Comparison of ENCODE assay signal across 19 cellular contexts in genomic region chr5:172569862-172570558, GRCh38.
A peak's percentile ranks its signal among the peaks of the same experiment; 100 is the strongest.
DNase-seq lines count a peak whose midpoint lies in the region; ATAC-seq, FAIRE-seq and TF ChIP-seq lines count a peak whose summit lies in the region.
"Had no signal": no experiment of that assay in that cellular context is flagged by ENCODE, and none has a peak within 500 bp of the region (broad histone marks: within the 10 kb centered on the region; RNA-seq: fewer than 3 reads in every experiment).

No MANE protein-coding gene starts in this region.

- TF ChIP-seq EP300 in HepG2 (IDR thresholded peaks at IDR 0.05; ENCODE audit: low read depth in 2 of 2, low read length in 2 of 2) (no peak), HepG2 (CRISPR knock-in tag; IDR thresholded peaks at IDR 0.05; ENCODE audit: borderline replicate concordance) (no peak)

- H2AFZ ChIP-seq in HepG2 (ENCODE audit: low read length) = no peak overlapping the region

- FAIRE-seq in HepG2 (lab: Jason Lieb, UNC) = no peak

- TF ChIP-seq POLR2A in HepG2 (IDR thresholded peaks at IDR 0.05; ENCODE audit: insufficient read depth in 1 of 2, low read depth in 2 of 2, low read length in 2 of 2) = no peak
- no peak for TF ChIP-seq POLR2A in right lobe of liver (IDR thresholded peaks at IDR 0.05)

- H3K4me3 ChIP-seq in HepG2 (replicated peaks in 1 of 3; ENCODE audit: insufficient read depth in 1 of 3, low read depth in 2 of 3, low read length in 3 of 3) (no peak overlapping the region), right lobe of liver (no peak overlapping the region), colonic mucosa (no peak overlapping the region), mucosa of stomach (ENCODE audit: low read length) (no peak overlapping the region), lower lobe of right lung (no peak overlapping the region)
- H3K4me3 ChIP-seq: breast epithelium, lung, upper lobe of right lung had no signal

- CTCF ChIA-PET in HepG2 (lab: Yijun Ruan, JAX; ENCODE audit: low intra/inter-chr PET ratio, low total read pairs) = no interaction called here

- H3K9me3 Mint-ChIP-seq in activated naive CD4-positive, alpha-beta T cell treated with anti-CD3 and anti-CD28 coated beads, Interleukin-2, amount 50 U/mL, for 72 hours = no peaks in the 10 kb centered on the region
- H3K9me3 Mint-ChIP-seq: activated naive CD8-positive, alpha-beta T cell treated with anti-CD3 and anti-CD28 coated beads for 36 hours; activated T-cell treated with anti-CD3 and anti-CD28 coated beads, Interleukin-2, amount 50 U/mL, for 24 hours; CD8-positive, alpha-beta T cell had no signal

- no peak for DNase-seq in HepG2 (ENCODE audit: low spot score)
- DNase-seq in right lobe of liver = no peak
- DNase-seq in colonic mucosa = peak; percentile 61
- DNase-seq in lower lobe of right lung = no peak
- no peak for DNase-seq in SIG-M5 (lab: John Stamatoyannopoulos, UW)
- DNase-seq in activated naive CD4-positive, alpha-beta T cell treated with anti-CD3 and anti-CD28 coated beads, Interleukin-2, amount 50 U/mL, for 72 hours (ENCODE audit: low spot score in 2 of 2) = no peak
- no peak for DNase-seq in NCI-H2196 (lab: John Stamatoyannopoulos, UW; ENCODE audit: unreplicated experiment)
- DNase-seq: activated CD4-positive, alpha-beta T cell treated with anti-CD3 and anti-CD28 coated beads, Interleukin-2, amount 50 U/mL, for 48 hours; activated naive CD8-positive, alpha-beta T cell treated with anti-CD3 and anti-CD28 coated beads for 36 hours; activated T-cell treated with anti-CD3 and anti-CD28 coated beads, Interleukin-2, amount 50 U/mL, for 24 hours; CD8-positive, alpha-beta T cell; HCEC 1CT; NCI-H1048; upper lobe of right lung had no signal

- H3K4me1 ChIP-seq in HepG2 (ENCODE audit: insufficient read depth, low read length) (no peaks in the 10 kb centered on the region), right lobe of liver (no peaks in the 10 kb centered on the region), colonic mucosa (no peaks in the 10 kb centered on the region), mucosa of stomach (ENCODE audit: control insufficient read depth, insufficient read depth, low read length) (peaks cover 13% of the 10 kb centered on the region), lower lobe of right lung (no peaks in the 10 kb centered on the region)
- H3K4me1 ChIP-seq: breast epithelium, upper lobe of right lung had no signal

- H3K27ac ChIP-seq in HepG2 (ENCODE audit: extremely low read length, insufficient read depth, low read length) = no peak overlapping the region
- no peak overlapping the region for H3K27ac ChIP-seq in right lobe of liver
- no peak overlapping the region for H3K27ac ChIP-seq in colonic mucosa
- H3K27ac ChIP-seq in lower lobe of right lung = no peak overlapping the region
- H3K27ac ChIP-seq: upper lobe of right lung had no signal

- POLR2A ChIA-PET in HepG2 (lab: Yijun Ruan, JAX) = no interaction called here

- H3K9me3 ChIP-seq in HepG2 (ENCODE audit: low read length) (no peaks in the 10 kb centered on the region), right lobe of liver (no peaks in the 10 kb centered on the region), colonic mucosa (no peaks in the 10 kb centered on the region), mucosa of stomach (ENCODE audit: control insufficient read depth, low read length) (no peaks in the 10 kb centered on the region), lower lobe of right lung (no peaks in the 10 kb centered on the region)
- H3K9me3 ChIP-seq: breast epithelium, upper lobe of right lung had no signal

- H3K27me3 ChIP-seq in HepG2 (ENCODE audit: control insufficient read depth in 1 of 2, insufficient read depth in 2 of 2, low read length in 2 of 2) (peaks cover 13 to 40% of the 10 kb centered on the region in 2 experiments; a peak in 4 of 5 replicates), right lobe of liver (no peaks in the 10 kb centered on the region), colonic mucosa (no peaks in the 10 kb centered on the region), mucosa of stomach (ENCODE audit: control insufficient read depth, insufficient read depth, low read length) (no peaks in the 10 kb centered on the region), lower lobe of right lung (ENCODE audit: low read depth) (no peaks in the 10 kb centered on the region)
- H3K27me3 ChIP-seq: breast epithelium, upper lobe of right lung had no signal

- no peak overlapping the region for H3K4me2 ChIP-seq in HepG2 (ENCODE audit: low read depth, low read length)

- BruUV-seq in HepG2 (replicated peaks; lab: Mats Ljungman, UMichigan) = no TSS peak

- ATAC-seq in HepG2 (no peak), right lobe of liver (no peak), lower lobe of right lung (no peak)
- ATAC-seq in activated naive CD4-positive, alpha-beta T cell treated with anti-CD3 and anti-CD28 coated beads, Interleukin-2, amount 50 U/mL, for 72 hours = no peak
- ATAC-seq: CD8-positive, alpha-beta T cell; Panc1; stimulated activated memory B cell treated with anti-CD40 and anti-IgM and Interleukin-4, amounts not matched to agents 10 μg/mL and 1 μg/mL and 100 μg/mL, for 72 hours; upper lobe of right lung had no signal

- intact Hi-C loops in HepG2 (cut with micrococcal nuclease; ENCODE audit: unreplicated experiment) (no loop called here), right lobe of liver (cut with DNase I) (no loop called here), colonic mucosa (cut with DNase I) (loop anchor here (10.0 kb wide), 1 partner anchor 125 kb away; no protein-coding TSS in a partner anchor), lower lobe of right lung (cut with DNase I) (no loop called here)

- no peak for TF ChIP-seq RAD21 in HepG2 (CRISPR knock-in tag; IDR thresholded peaks at IDR 0.05)

- in situ Hi-C loops in HepG2 (cut with HindIII; ENCODE audit: extremely low pct_ligation_motif_present, low pct_unique_long_range_greater_than_20kb) = no loop called here

- no peaks in the 10 kb centered on the region for H3K36me3 ChIP-seq in HepG2 (replicated peaks in 1 of 2; ENCODE audit: control insufficient read depth in 1 of 2, insufficient read depth in 2 of 2, low read length in 2 of 2)
- H3K36me3 ChIP-seq in right lobe of liver = no peaks in the 10 kb centered on the region
- H3K36me3 ChIP-seq in colonic mucosa = no peaks in the 10 kb centered on the region
- H3K36me3 ChIP-seq in mucosa of stomach (ENCODE audit: control insufficient read depth, insufficient read depth, low read length) = no peaks in the 10 kb centered on the region
- H3K36me3 ChIP-seq in lower lobe of right lung = no peaks in the 10 kb centered on the region
- H3K36me3 ChIP-seq: breast epithelium, upper lobe of right lung had no signal

- H3K9ac ChIP-seq in HepG2 (ENCODE audit: insufficient read depth, low read depth, low read length) = no peak overlapping the region
- peak overlapping the region in 1 of 2 donors; percentile 3 for H3K9ac ChIP-seq in colonic mucosa (ENCODE audit: low read depth in 2 of 2, low read length in 2 of 2)
- H3K9ac ChIP-seq in mucosa of stomach (ENCODE audit: low read length) = peak overlapping the region; percentile 34

- WGBS in HepG2 (ENCODE audit: low lambda C conversion rate) = 4% methylated on average over 12 of the region's 15 CpGs
- WGBS in right lobe of liver (ENCODE audit: insufficient coverage, low coverage, low lambda C conversion rate, missing lambda C conversion rate) = 45% methylated on average over 6 of the region's 15 CpGs

- H4K20me1 ChIP-seq in HepG2 (ENCODE audit: insufficient read depth, low read length) = no peaks in the 10 kb centered on the region

- no peaks in the 10 kb centered on the region for H3K36me3 Mint-ChIP-seq in activated naive CD4-positive, alpha-beta T cell treated with anti-CD3 and anti-CD28 coated beads, Interleukin-2, amount 50 U/mL, for 72 hours
- H3K36me3 Mint-ChIP-seq: activated naive CD8-positive, alpha-beta T cell treated with anti-CD3 and anti-CD28 coated beads for 36 hours; CD8-positive, alpha-beta T cell; stimulated activated memory B cell treated with anti-CD40 and anti-IgM and Interleukin-4, amounts not matched to agents 10 μg/mL and 1 μg/mL and 100 μg/mL, for 72 hours had no signal

- no peak overlapping the region for H3K27ac Mint-ChIP-seq in activated naive CD4-positive, alpha-beta T cell treated with anti-CD3 and anti-CD28 coated beads, Interleukin-2, amount 50 U/mL, for 72 hours
- H3K27ac Mint-ChIP-seq: activated naive CD8-positive, alpha-beta T cell treated with anti-CD3 and anti-CD28 coated beads for 36 hours; activated T-cell treated with anti-CD3 and anti-CD28 coated beads, Interleukin-2, amount 50 U/mL, for 24 hours; CD8-positive, alpha-beta T cell; stimulated activated memory B cell treated with anti-CD40 and anti-IgM and Interleukin-4, amounts not matched to agents 10 μg/mL and 1 μg/mL and 100 μg/mL, for 72 hours had no signal

- no peaks in the 10 kb centered on the region for H3K79me2 ChIP-seq in HepG2 (ENCODE audit: insufficient read depth, low read length)

- TF ChIP-seq CTCF in HepG2 (CRISPR knock-in tag; IDR thresholded peaks at IDR 0.05) (no peak), right lobe of liver (IDR thresholded peaks at IDR 0.05) (no peak), colonic mucosa (IDR thresholded peaks at IDR 0.05) (no peak), lower lobe of right lung (IDR thresholded peaks at IDR 0.05) (no peak)

TF ChIP-seq in HepG2, 621 proteins besides CTCF, POLR2A, EP300 and RAD21:
- TF ChIP-seq SRF (IDR thresholded peaks at IDR 0.05; ENCODE audit: low read depth, low read length) (peak; percentile 30; the same call in 1 of the 2 replicates), ZNF350 (CRISPR knock-in tag; IDR thresholded peaks at IDR 0.05; ENCODE audit: borderline replicate concordance, low read depth) (no peak)
TF ChIP-seq in HepG2: peak in this region for 1.
